ENCODE assay signal across 1 cellular context in the genomic region with DNA sequence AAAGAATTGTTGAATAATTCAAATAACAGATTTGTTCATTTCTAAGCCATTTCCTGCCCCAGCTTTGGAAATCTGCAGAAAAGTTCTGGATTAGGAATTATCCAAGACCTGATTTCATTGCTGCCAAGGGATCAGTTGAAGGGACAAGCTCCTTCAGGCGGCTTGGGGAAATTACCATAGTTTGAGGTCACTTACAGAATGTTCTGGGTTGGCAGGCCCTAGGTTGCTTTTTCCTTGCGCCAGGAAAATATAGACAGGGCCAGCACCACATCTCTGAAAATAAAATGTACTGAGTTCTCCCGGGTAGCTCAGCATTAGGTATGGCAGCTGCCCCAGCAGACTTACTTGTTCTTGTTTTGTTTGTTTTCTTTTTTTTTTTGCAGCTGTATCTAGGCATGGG.
TF ChIP-seq lines count a peak whose summit lies in the region.

No MANE protein-coding gene starts in this region.

TF ChIP-seq in GM23338, 12 proteins besides CTCF, POLR2A, EP300 and RAD21 (continued from another document):
- TF ChIP-seq, protein P1, sequence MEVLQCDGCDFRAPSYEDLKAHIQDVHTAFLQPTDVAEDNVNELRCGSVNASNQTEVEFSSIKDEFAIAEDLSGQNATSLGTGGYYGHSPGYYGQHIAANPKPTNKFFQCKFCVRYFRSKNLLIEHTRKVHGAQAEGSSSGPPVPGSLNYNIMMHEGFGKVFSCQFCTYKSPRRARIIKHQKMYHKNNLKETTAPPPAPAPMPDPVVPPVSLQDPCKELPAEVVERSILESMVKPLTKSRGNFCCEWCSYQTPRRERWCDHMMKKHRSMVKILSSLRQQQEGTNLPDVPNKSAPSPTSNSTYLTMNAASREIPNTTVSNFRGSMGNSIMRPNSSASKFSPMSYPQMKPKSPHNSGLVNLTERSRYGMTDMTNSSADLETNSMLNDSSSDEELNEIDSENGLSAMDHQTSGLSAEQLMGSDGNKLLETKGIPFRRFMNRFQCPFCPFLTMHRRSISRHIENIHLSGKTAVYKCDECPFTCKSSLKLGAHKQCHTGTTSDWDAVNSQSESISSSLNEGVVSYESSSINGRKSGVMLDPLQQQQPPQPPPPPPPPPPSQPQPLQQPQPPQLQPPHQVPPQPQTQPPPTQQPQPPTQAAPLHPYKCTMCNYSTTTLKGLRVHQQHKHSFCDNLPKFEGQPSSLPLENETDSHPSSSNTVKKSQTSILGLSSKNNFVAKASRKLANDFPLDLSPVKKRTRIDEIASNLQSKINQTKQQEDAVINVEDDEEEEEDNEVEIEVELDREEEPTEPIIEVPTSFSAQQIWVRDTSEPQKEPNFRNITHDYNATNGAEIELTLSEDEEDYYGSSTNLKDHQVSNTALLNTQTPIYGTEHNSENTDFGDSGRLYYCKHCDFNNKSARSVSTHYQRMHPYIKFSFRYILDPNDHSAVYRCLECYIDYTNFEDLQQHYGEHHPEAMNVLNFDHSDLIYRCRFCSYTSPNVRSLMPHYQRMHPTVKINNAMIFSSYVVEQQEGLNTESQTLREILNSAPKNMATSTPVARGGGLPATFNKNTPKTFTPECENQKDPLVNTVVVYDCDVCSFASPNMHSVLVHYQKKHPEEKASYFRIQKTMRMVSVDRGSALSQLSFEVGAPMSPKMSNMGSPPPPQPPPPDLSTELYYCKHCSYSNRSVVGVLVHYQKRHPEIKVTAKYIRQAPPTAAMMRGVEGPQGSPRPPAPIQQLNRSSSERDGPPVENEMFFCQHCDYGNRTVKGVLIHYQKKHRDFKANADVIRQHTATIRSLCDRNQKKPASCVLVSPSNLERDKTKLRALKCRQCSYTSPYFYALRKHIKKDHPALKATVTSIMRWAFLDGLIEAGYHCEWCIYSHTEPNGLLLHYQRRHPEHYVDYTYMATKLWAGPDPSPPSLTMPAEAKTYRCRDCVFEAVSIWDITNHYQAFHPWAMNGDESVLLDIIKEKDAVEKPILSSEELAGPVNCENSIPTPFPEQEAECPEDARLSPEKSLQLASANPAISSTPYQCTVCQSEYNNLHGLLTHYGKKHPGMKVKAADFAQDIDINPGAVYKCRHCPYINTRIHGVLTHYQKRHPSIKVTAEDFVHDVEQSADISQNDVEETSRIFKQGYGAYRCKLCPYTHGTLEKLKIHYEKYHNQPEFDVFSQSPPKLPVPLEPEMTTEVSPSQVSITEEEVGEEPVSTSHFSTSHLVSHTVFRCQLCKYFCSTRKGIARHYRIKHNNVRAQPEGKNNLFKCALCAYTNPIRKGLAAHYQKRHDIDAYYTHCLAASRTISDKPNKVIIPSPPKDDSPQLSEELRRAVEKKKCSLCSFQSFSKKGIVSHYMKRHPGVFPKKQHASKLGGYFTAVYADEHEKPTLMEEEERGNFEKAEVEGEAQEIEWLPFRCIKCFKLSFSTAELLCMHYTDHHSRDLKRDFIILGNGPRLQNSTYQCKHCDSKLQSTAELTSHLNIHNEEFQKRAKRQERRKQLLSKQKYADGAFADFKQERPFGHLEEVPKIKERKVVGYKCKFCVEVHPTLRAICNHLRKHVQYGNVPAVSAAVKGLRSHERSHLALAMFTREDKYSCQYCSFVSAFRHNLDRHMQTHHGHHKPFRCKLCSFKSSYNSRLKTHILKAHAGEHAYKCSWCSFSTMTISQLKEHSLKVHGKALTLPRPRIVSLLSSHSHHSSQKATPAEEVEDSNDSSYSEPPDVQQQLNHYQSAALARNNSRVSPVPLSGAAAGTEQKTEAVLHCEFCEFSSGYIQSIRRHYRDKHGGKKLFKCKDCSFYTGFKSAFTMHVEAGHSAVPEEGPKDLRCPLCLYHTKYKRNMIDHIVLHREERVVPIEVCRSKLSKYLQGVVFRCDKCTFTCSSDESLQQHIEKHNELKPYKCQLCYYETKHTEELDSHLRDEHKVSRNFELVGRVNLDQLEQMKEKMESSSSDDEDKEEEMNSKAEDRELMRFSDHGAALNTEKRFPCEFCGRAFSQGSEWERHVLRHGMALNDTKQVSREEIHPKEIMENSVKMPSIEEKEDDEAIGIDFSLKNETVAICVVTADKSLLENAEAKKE (CRISPR knock-in tag; IDR thresholded peaks at IDR 0.05): no peak
- TF ChIP-seq CREB1 (CRISPR knock-in tag; IDR thresholded peaks at IDR 0.05; ENCODE audit: low read depth): no peak
- no peak for TF ChIP-seq JUNB (IDR thresholded peaks at IDR 0.05; ENCODE audit: unreplicated experiment)
- no peak for TF ChIP-seq ZNF114 (CRISPR knock-in tag; IDR thresholded peaks at IDR 0.05)
- no peak for TF ChIP-seq POLR2AphosphoS5 (IDR thresholded peaks at IDR 0.05; ENCODE audit: low read depth)
- TF ChIP-seq, protein P2, sequence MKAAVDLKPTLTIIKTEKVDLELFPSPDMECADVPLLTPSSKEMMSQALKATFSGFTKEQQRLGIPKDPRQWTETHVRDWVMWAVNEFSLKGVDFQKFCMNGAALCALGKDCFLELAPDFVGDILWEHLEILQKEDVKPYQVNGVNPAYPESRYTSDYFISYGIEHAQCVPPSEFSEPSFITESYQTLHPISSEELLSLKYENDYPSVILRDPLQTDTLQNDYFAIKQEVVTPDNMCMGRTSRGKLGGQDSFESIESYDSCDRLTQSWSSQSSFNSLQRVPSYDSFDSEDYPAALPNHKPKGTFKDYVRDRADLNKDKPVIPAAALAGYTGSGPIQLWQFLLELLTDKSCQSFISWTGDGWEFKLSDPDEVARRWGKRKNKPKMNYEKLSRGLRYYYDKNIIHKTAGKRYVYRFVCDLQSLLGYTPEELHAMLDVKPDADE (IDR thresholded peaks at IDR 0.05): no peak
- TF ChIP-seq EZH2phosphoT487 (IDR thresholded peaks at IDR 0.05; ENCODE audit: unreplicated experiment): no peak
